ENCODE assay signal across 10 cellular contexts in the genomic region with DNA sequence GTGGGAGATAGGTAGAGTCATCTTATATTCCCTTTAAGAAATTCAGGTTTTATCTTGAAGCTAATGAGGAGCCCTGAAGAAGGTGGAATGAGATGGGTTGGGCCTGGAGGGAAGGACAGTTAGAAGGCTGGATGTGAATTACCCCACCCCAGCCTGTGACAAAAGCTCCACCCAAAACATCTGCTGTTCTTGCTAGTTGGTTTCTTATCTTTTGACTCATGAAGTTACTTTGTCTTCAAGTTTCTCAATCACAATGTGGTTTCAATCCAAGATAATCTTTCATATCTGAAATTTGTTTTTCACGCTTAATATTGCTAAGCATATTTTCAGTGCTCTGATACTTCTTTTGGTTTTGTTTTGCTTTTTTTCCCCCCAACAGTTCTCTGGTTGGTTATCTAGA. TPM values are rescaled to one million over a fixed set of nuclear protein-coding genes. Genes with fewer than 3 reads are reported as not detected.
DNase-seq lines count a peak whose midpoint lies in the region; ATAC-seq lines count a peak whose summit lies in the region.
"Had no signal": no experiment of that assay in that cellular context is flagged by ENCODE, and none has a peak within 500 bp of the region (broad histone marks: within the 10 kb centered on the region; RNA-seq: fewer than 3 reads in every experiment).

No MANE protein-coding gene starts in this region.

- ATAC-seq in HG02610 (IDR thresholded peaks at IDR 0.05; ENCODE audit: unreplicated experiment): peak; percentile 61
- ATAC-seq in left colon: peak; percentile 55
- no peak for ATAC-seq in GM21528 (IDR thresholded peaks at IDR 0.05; ENCODE audit: low FRiP score, unreplicated experiment)

- intact Hi-C loops in left colon (cut with DNase I, micrococcal nuclease): no loop called here

- DNase-seq in DMS 273 (lab: John Stamatoyannopoulos, UW; ENCODE audit: unreplicated experiment) (peak; percentile 8), DMS 273 treated with DMSO at 0.1 percent for 48 hours (lab: John Stamatoyannopoulos, UW) (no peak), MV-4-11 (lab: John Stamatoyannopoulos, UW) (peak; percentile 77), left colon (no peak), NCI-H1105 treated with DMSO at 0.1 percent for 48 hours (lab: John Stamatoyannopoulos, UW) (no peak), medulla oblongata (ENCODE audit: extremely low spot score) (no peak)
- DNase-seq: activated effector memory CD4-positive, alpha-beta T cell treated with anti-CD3 and anti-CD28 coated beads, Interleukin-2, amount 50 U/mL, for 16 hours; NCI-H1930 had no signal

RNA-seq across cellular contexts. Expression of a gene that starts 38.3 kb away (rescaled TPM):
- 100 to 1,000 TPM; 209 to 212 TPM for total RNA-seq in left colon

Comparison
In these comparisons a context has a peak if more than half of its experiments do, and no peak if none do; other contexts are left out.
1. DNase-seq: peak in DMS 273 (single experiment) and MV-4-11 (single experiment); none in DMS 273 treated with DMSO at 0.1 percent for 48 hours (single experiment), left colon (0 of 2), NCI-H1105 treated with DMSO at 0.1 percent for 48 hours (single experiment) and medulla oblongata (single experiment).